1 cellular context compared by ENCODE assay signal in genomic region chr20:50501970-50502745, GRCh38.
TF ChIP-seq lines count a peak whose summit lies in the region.

No MANE protein-coding gene starts in this region.

TF ChIP-seq in HEK293, 187 proteins besides CTCF, POLR2A, EP300 and RAD21 (continued from another document):
- no peak for TF ChIP-seq ZNF280D (tag by site-specific recombination; IDR thresholded peaks at IDR 0.05)
- no peak for TF ChIP-seq ZNF48 (tag by site-specific recombination; IDR thresholded peaks at IDR 0.05)
- TF ChIP-seq ZBTB8A (tag by site-specific recombination; IDR thresholded peaks at IDR 0.05) = peak; percentile 47; the same call in 1 of the 2 replicates
- no peak for TF ChIP-seq KLF1 (tag by site-specific recombination; IDR thresholded peaks at IDR 0.05)
- TF ChIP-seq RBAK (tag by site-specific recombination; IDR thresholded peaks at IDR 0.05) = no peak
- TF ChIP-seq, protein P1, sequence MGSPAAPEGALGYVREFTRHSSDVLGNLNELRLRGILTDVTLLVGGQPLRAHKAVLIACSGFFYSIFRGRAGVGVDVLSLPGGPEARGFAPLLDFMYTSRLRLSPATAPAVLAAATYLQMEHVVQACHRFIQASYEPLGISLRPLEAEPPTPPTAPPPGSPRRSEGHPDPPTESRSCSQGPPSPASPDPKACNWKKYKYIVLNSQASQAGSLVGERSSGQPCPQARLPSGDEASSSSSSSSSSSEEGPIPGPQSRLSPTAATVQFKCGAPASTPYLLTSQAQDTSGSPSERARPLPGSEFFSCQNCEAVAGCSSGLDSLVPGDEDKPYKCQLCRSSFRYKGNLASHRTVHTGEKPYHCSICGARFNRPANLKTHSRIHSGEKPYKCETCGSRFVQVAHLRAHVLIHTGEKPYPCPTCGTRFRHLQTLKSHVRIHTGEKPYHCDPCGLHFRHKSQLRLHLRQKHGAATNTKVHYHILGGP (tag by site-specific recombination; IDR thresholded peaks at IDR 0.05) = no peak
- no peak for TF ChIP-seq ZNF670 (tag by site-specific recombination; IDR thresholded peaks at IDR 0.05; ENCODE audit: low read depth)
- TF ChIP-seq PRDM4 (tag by site-specific recombination; IDR thresholded peaks at IDR 0.05) = 0 out of 2 replicates have a peak, but pooled peaks have one; percentile 12
